19 cellular contexts compared by ENCODE assay signal in genomic region chr1:25100151-25100841, GRCh38.
DNase-seq lines count a peak whose midpoint lies in the region; ATAC-seq and TF ChIP-seq lines count a peak whose summit lies in the region.
"Had no signal": no experiment of that assay in that cellular context is flagged by ENCODE, and none has a peak within 500 bp of the region (broad histone marks: within the 10 kb centered on the region; RNA-seq: fewer than 3 reads in every experiment).

No MANE protein-coding gene starts in this region.

- no peaks in the 10 kb centered on the region for H3K27me3 Mint-ChIP-seq in CD8-positive, alpha-beta T cell (ENCODE audit: low read depth)
- H3K27me3 Mint-ChIP-seq in central memory CD8-positive, alpha-beta T cell: no peaks in the 10 kb centered on the region

- H3K9me3 ChIP-seq in BLaER1 (peaks cover 15% of the 10 kb centered on the region), WERI-Rb-1 (ENCODE audit: severe bottlenecking) (no peaks in the 10 kb centered on the region)
- no peaks in the 10 kb centered on the region for H3K9me3 ChIP-seq in CD8-positive, alpha-beta T cell (ENCODE audit: low read length)
- H3K9me3 ChIP-seq: lower lobe of right lung, psoas muscle, transverse colon had no signal

- H3K4me1 Mint-ChIP-seq in CD8-positive, alpha-beta T cell (ENCODE audit: low read depth): peaks cover 70% of the 10 kb centered on the region
- H3K4me1 Mint-ChIP-seq in central memory CD8-positive, alpha-beta T cell: peaks cover 69% of the 10 kb centered on the region

- ATAC-seq in CD8-positive, alpha-beta T cell: peak; percentile 51
- peak; percentile 66 for ATAC-seq in central memory CD8-positive, alpha-beta T cell (replicated peaks; ENCODE audit: extremely low read depth, poor library complexity, severe bottlenecking)
- ATAC-seq in GM21423 (IDR thresholded peaks at IDR 0.05; ENCODE audit: unreplicated experiment) (no peak), HG03097 (IDR thresholded peaks at IDR 0.05; ENCODE audit: low FRiP score, unreplicated experiment) (no peak)
- ATAC-seq: psoas muscle had no signal

- intact Hi-C loops in CD8-positive, alpha-beta T cell (cut with DNase I, micrococcal nuclease): loop anchor here (1.0 to 5.0 kb wide), 5 partner anchors 35 to 105 kb away; no protein-coding TSS in a partner anchor

- no peaks in the 10 kb centered on the region for H3K9me3 Mint-ChIP-seq in CD8-positive, alpha-beta T cell
- no peaks in the 10 kb centered on the region for H3K9me3 Mint-ChIP-seq in central memory CD8-positive, alpha-beta T cell
- H3K9me3 Mint-ChIP-seq: activated B cell treated with CpG ODN at 0.5 μM for 24 hours had no signal

- CTCF ChIA-PET in CD8-positive, alpha-beta T cell (lab: Charles Lee): interaction anchor here (0.9 to 8.4 kb wide), 23 partner anchors 13 to 252 kb away, joined by 3 to 86 read pairs (median 7); partner anchors contain the start of gene RUNX3

- H3K4me3 Mint-ChIP-seq in CD8-positive, alpha-beta T cell: peak overlapping the region; percentile 71
- H3K4me3 Mint-ChIP-seq in central memory CD8-positive, alpha-beta T cell: peak overlapping the region; percentile 73
- H3K4me3 Mint-ChIP-seq: activated B cell treated with CpG ODN at 0.5 μM for 24 hours, nephron had no signal

- no peak overlapping the region for H3K9ac ChIP-seq in BLaER1

- H4K20me1 ChIP-seq in BLaER1: no peaks in the 10 kb centered on the region

- no peak for TF ChIP-seq CTCF in CD8-positive, alpha-beta T cell (IDR thresholded peaks at IDR 0.05)
- TF ChIP-seq CTCF in WERI-Rb-1 (IDR thresholded peaks at IDR 0.05; ENCODE audit: low read depth, low read length): no peak

- H3K4me1 ChIP-seq in BLaER1: peaks cover 61% of the 10 kb centered on the region
- peaks cover 68% of the 10 kb centered on the region for H3K4me1 ChIP-seq in CD8-positive, alpha-beta T cell (ENCODE audit: insufficient read depth, low read length)
- H3K4me1 ChIP-seq: lower lobe of right lung, psoas muscle had no signal

- peak overlapping the region; percentile 86 for H3K27ac Mint-ChIP-seq in CD8-positive, alpha-beta T cell
- H3K27ac Mint-ChIP-seq in central memory CD8-positive, alpha-beta T cell (ENCODE audit: low read depth): peak overlapping the region; percentile 85
- H3K27ac Mint-ChIP-seq: activated B cell treated with CpG ODN at 0.5 μM for 24 hours; nephron; stimulated activated naive B cell treated with anti-CD40 and anti-IgM and Interleukin-4, amounts not matched to agents 10 μg/mL and 1 μg/mL and 100 μg/mL, for 72 hours had no signal

- H3K36me3 Mint-ChIP-seq in CD8-positive, alpha-beta T cell: no peaks in the 10 kb centered on the region
- peaks cover 10% of the 10 kb centered on the region for H3K36me3 Mint-ChIP-seq in central memory CD8-positive, alpha-beta T cell (ENCODE audit: insufficient read depth)

- POLR2A ChIA-PET in CD8-positive, alpha-beta T cell (lab: Charles Lee): interaction anchor here (0.6 to 4.5 kb wide), 16 partner anchors 13 to 355 kb away, joined by 3 to 23 read pairs (median 3); partner anchors contain the start of genes CLIC4, RSRP1, RUNX3 and SYF2

- H3K4me2 ChIP-seq in BLaER1: peak overlapping the region; percentile 77

- H3K27ac ChIP-seq in BLaER1 (no peak overlapping the region), WERI-Rb-1 (no peak overlapping the region)
- peak overlapping the region; percentile 19 for H3K27ac ChIP-seq in CD8-positive, alpha-beta T cell (ENCODE audit: low read depth, low read length)
- H3K27ac ChIP-seq: cardiac muscle cell, lower lobe of right lung, psoas muscle, transverse colon had no signal

- peak in 1 of 7 experiments; percentile 43 for DNase-seq in CD8-positive, alpha-beta T cell
- DNase-seq in SHP77 treated with DMSO at 0.1 percent for 48 hours (lab: John Stamatoyannopoulos, UW): peak; percentile 9
- DNase-seq in central memory CD8-positive, alpha-beta T cell (ENCODE audit: low spot score in 2 of 2): peak in 1 of 2 donors; percentile 50
- DNase-seq in NCI-H1436 (lab: John Stamatoyannopoulos, UW): no peak
- DNase-seq in WERI-Rb-1: no peak
- DNase-seq: activated B cell treated with CpG ODN at 0.5 μM for 24 hours; activated T-cell treated with anti-CD3 and anti-CD28 coated beads for 4 hours; effector CD8-positive, alpha-beta T cell; lower lobe of right lung; NCI-H1105; psoas muscle; stimulated activated CD4-positive, alpha-beta T cell treated with anti-CD3 and anti-CD28 coated beads, Interleukin-12 subunit alpha, Interleukin-12 subunit beta, amount 100 ng/mL, for 4 hours; stimulated activated naive B cell treated with anti-CD40 and anti-IgM and Interleukin-4, amounts not matched to agents 10 μg/mL and 1 μg/mL and 100 μg/mL, for 72 hours; transverse colon had no signal

- 0 out of 2 replicates have a peak, but pooled peaks cover 3% of the 10 kb centered on the region for H3K27me3 ChIP-seq in BLaER1
- no peaks in the 10 kb centered on the region for H3K27me3 ChIP-seq in CD8-positive, alpha-beta T cell (ENCODE audit: insufficient read depth, low read length)
- H3K27me3 ChIP-seq in WERI-Rb-1 (ENCODE audit: insufficient read depth, low read depth, severe bottlenecking): no peaks in the 10 kb centered on the region
- H3K27me3 ChIP-seq: cardiac muscle cell, transverse colon had no signal

- H3K4me3 ChIP-seq in BLaER1: no peak overlapping the region
- no peak overlapping the region for H3K4me3 ChIP-seq in CD8-positive, alpha-beta T cell (ENCODE audit: low read depth, low read length)
- no peak overlapping the region for H3K4me3 ChIP-seq in WERI-Rb-1 (ENCODE audit: low read depth, low read length)
- H3K4me3 ChIP-seq: cardiac muscle cell, lower lobe of right lung, psoas muscle, transverse colon had no signal

- H3K36me3 ChIP-seq in BLaER1 (no peaks in the 10 kb centered on the region), WERI-Rb-1 (no peaks in the 10 kb centered on the region)
- H3K36me3 ChIP-seq in CD8-positive, alpha-beta T cell (ENCODE audit: insufficient read depth, low read length): no peaks in the 10 kb centered on the region
- H3K36me3 ChIP-seq: cardiac muscle cell, lower lobe of right lung, transverse colon had no signal

Comparison
In these comparisons a context has a peak if more than half of its experiments do, and no peak if none do; other contexts are left out.
1. ATAC-seq: peak in CD8-positive, alpha-beta T cell (single experiment) and central memory CD8-positive, alpha-beta T cell (single experiment); none in GM21423 (single experiment) and HG03097 (single experiment).